ENCODE assay signal across 8 cellular contexts in genomic region chr10:119872860-119873671, GRCh38. TPM values are rescaled to one million over a fixed set of nuclear protein-coding genes. Genes with fewer than 3 reads are reported as not detected.
DNase-seq lines count a peak whose midpoint lies in the region; ATAC-seq, FAIRE-seq and TF ChIP-seq lines count a peak whose summit lies in the region.

No MANE protein-coding gene starts in this region.

- H3K27ac ChIP-seq in GM23338 (ENCODE audit: low read depth), result peak overlapping the region; percentile 82; the same call in 1 of the 2 replicates
- H3K27ac ChIP-seq in neutrophil, result peak overlapping the region; percentile 89
- peak overlapping the region; percentile 83 for H3K27ac ChIP-seq in substantia nigra (ENCODE audit: low read depth, low read length, poor library complexity, severe bottlenecking)

- H2AFZ ChIP-seq in GM23338, result peak overlapping the region; percentile 100

- peaks cover 20% of the 10 kb centered on the region for H3K4me1 ChIP-seq in GM23338 (ENCODE audit: insufficient read depth)
- peaks cover 42 to 48% of the 10 kb centered on the region in 2 experiments for H3K4me1 ChIP-seq in neutrophil (ENCODE audit: control insufficient read depth in 1 of 2, insufficient read depth in 1 of 2, low read depth in 1 of 2, low read length in 1 of 2)

- FAIRE-seq in frontal cortex (lab: Jason Lieb, UNC), result no peak

- DNase-seq in EL, result peak; percentile 88
- DNase-seq in GM23338 (ENCODE audit: low spot score), result peak; percentile 82
- DNase-seq in LHCN-M2 (ENCODE audit: low read depth), result peak; percentile 82
- peak; percentile 53 to 80 for DNase-seq in SHP77 (lab: John Stamatoyannopoulos, UW)
- DNase-seq in activated gamma-delta T cell treated with anti-CD3 and anti-CD28 coated beads, Interleukin-2, amount 50 U/mL, for 16 hours (ENCODE audit: low read depth), result peak; percentile 80
- DNase-seq in frontal cortex (ENCODE audit: low spot score in 2 of 2), result peak; percentile 86 to 94
- peak; percentile 43 to 94 (median 80) for DNase-seq in substantia nigra (lab: John Stamatoyannopoulos, UW)

- peaks cover 41% of the 10 kb centered on the region for H3K79me2 ChIP-seq in GM23338 (replicated peaks; ENCODE audit: insufficient read depth)

- no peaks in the 10 kb centered on the region for H3K9me3 ChIP-seq in neutrophil

- no peaks in the 10 kb centered on the region for H3K9me3 Mint-ChIP-seq in GM23338

- peak overlapping the region; percentile 88 for H3K4me2 ChIP-seq in GM23338

- H3K27me3 ChIP-seq in GM23338 (ENCODE audit: insufficient read depth), result no peaks in the 10 kb centered on the region
- no peaks in the 10 kb centered on the region for H3K27me3 ChIP-seq in neutrophil

- H3K36me3 Mint-ChIP-seq in GM23338 (ENCODE audit: low read depth), result no peaks in the 10 kb centered on the region

- no peaks in the 10 kb centered on the region; the same call in 1 of the 2 replicates for H3F3A ChIP-seq in GM23338 (replicated peaks; ENCODE audit: low read depth)

- H3K27ac Mint-ChIP-seq in GM23338, result peak overlapping the region; percentile 70

- peaks cover 29% of the 10 kb centered on the region for H3K4me1 Mint-ChIP-seq in GM23338

- no peak for TF ChIP-seq CTCF in GM23338 (conservative IDR thresholded peaks at IDR 0.05; ENCODE audit: low read depth in 2 of 2)
- TF ChIP-seq CTCF in neutrophil (IDR thresholded peaks at IDR 0.05), result peak; percentile 42

- peak overlapping the region; percentile 88 for H3K4me3 ChIP-seq in GM23338
- H3K4me3 ChIP-seq in neutrophil (ENCODE audit: low read depth in 1 of 2, low read length in 1 of 2), result peak overlapping the region; percentile 80 to 97

- H3K36me3 ChIP-seq in GM23338 (ENCODE audit: insufficient read depth) (no peaks in the 10 kb centered on the region), neutrophil (no peaks in the 10 kb centered on the region)

- peak overlapping the region; percentile 79 for H3K4me3 Mint-ChIP-seq in GM23338

- H3K27me3 Mint-ChIP-seq in GM23338 (ENCODE audit: insufficient read depth, low read depth, poor library complexity), result peaks cover 2% of the 10 kb centered on the region

- no peaks in the 10 kb centered on the region for H3K9me2 ChIP-seq in GM23338 (ENCODE audit: insufficient read depth)

- peaks cover 33% of the 10 kb centered on the region for H4K20me1 ChIP-seq in GM23338 (replicated peaks; ENCODE audit: insufficient read depth)

- ATAC-seq in GM23338, result peak; percentile 85

TF ChIP-seq in GM23338, 12 proteins besides CTCF, POLR2A, EP300 and RAD21 (continues in another document):
- TF ChIP-seq ZNF462 (CRISPR knock-in tag; IDR thresholded peaks at IDR 0.05) (no peak), JUNB (IDR thresholded peaks at IDR 0.05; ENCODE audit: unreplicated experiment) (no peak), EZH2 (IDR thresholded peaks at IDR 0.05; ENCODE audit: low read depth, unreplicated experiment) (no peak), ZNF114 (CRISPR knock-in tag; IDR thresholded peaks at IDR 0.05) (no peak), STAT1 (IDR thresholded peaks at IDR 0.05; ENCODE audit: unreplicated experiment) (no peak), POLR2AphosphoS5 (IDR thresholded peaks at IDR 0.05; ENCODE audit: low read depth) (peak; percentile 82), ETS1 (IDR thresholded peaks at IDR 0.05) (peak; percentile 58), NANOG (IDR thresholded peaks at IDR 0.05; ENCODE audit: borderline replicate concordance) (no peak), CREB1 (CRISPR knock-in tag; IDR thresholded peaks at IDR 0.05; ENCODE audit: low read depth) (peak; percentile 53; the same call in 1 of the 2 replicates), ZNF331 (CRISPR knock-in tag; IDR thresholded peaks at IDR 0.05; ENCODE audit: low read depth) (no peak)

RNA-seq across cellular contexts. Expression of gene MCMBP, which starts 0.4 kb away (rescaled TPM):
- 64.4 and 76.6 TPM in 2 replicates for total RNA-seq in GM23338 (2014; rRNA removed; shearing (Covaris generic))
- polyA plus RNA-seq in GM23338 (2016; fragmentation: Nextera tagmentation; extraction: Ambion mirVana), result 30.9 and 31.7 TPM in 2 replicates
- 68.0 and 80.1 TPM in 2 replicates for total RNA-seq in LHCN-M2 (2014; rRNA removed)
- 28.0 TPM for polyA plus RNA-seq in LHCN-M2 (2012)
- 57.9 TPM for total RNA-seq in frontal cortex

RNA-seq across cellular contexts. Expression of gene SEC23IP, which starts 19.5 kb away (rescaled TPM):
- total RNA-seq in GM23338 (2014; rRNA removed; shearing (Covaris generic)), result 27.9 and 35.2 TPM in 2 replicates
- 26.2 and 35.6 TPM in 2 replicates for polyA plus RNA-seq in GM23338 (2016; fragmentation: Nextera tagmentation; extraction: Ambion mirVana)
- total RNA-seq in LHCN-M2 (2014; rRNA removed), result 24.2 and 28.5 TPM in 2 replicates
- 26.1 TPM for polyA plus RNA-seq in LHCN-M2 (2012)
- 20.0 TPM for total RNA-seq in frontal cortex

Comparison
In these comparisons a context has a peak if more than half of its experiments do, and no peak if none do; other contexts are left out.
1. Peak in every context shown above with its lines: DNase-seq, ATAC-seq, H3K4me3 ChIP-seq and H3K27ac ChIP-seq.